7 cellular contexts compared by ENCODE assay signal in the genomic region with DNA sequence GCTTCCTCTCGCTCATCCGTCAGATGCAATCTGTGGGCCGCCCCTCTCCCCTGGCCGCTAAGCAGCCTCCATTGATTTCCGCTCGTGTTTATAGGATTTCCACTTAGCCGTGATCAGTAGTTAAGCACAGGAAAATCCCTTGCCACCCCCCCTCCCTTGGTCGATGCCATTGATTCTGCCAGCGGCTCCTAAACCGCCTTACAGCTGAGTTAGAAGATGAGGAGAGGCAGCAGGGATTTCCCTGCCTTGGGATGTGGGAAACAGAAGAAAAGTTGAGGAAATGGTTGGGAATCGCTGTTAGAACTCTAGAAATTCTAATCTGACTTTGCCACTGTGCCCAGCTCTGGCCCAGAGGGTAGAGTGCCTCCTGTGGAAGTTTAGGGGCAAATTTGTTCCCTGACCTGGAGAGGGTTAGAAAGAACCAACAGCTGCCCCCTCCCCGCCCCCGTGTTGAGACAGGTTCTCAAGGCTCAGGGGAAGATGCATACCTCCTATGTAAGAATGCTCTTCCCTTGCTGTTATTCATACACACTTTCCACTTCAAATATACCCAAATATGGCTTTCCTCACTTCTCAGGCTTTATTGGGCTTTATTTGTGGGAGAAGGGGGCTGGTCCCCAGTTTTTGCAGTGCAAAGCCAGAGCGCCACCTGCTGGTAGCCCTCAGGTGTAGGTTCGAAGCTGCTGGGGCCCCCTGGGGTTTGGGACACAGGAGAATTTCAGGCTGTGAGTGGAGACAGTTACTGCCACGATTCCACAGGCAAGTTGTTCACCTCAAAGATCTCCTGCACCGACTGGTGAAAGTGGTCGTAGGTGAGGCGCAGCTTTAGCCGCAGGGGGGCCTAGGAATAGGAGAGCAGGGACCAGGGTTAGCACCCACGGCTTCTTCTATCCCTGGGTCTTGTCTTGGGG. TPM values are rescaled to one million over a fixed set of nuclear protein-coding genes. Genes with fewer than 3 reads are reported as not detected.
DNase-seq lines count a peak whose midpoint lies in the region; ATAC-seq and TF ChIP-seq lines count a peak whose summit lies in the region.

No MANE protein-coding gene starts in this region.

- no peaks in the 10 kb centered on the region for H3K27me3 ChIP-seq in testis

- WGBS in testis, 2 donors, result 78 to 80% methylated on average over 19 to 21 of the region's 21 CpGs

- no peaks in the 10 kb centered on the region for H3K9me3 ChIP-seq in testis

- peaks cover 15% of the 10 kb centered on the region for H3K4me1 ChIP-seq in testis

- no peak overlapping the region for H3K4me3 Mint-ChIP-seq in natural killer cell treated with Interleukin-12 subunit alpha and Interleukin-12 subunit beta and Interleukin-15 and Interleukin-18, amount 100 ng/mL, for 72 hours

- H3K4me1 Mint-ChIP-seq in natural killer cell treated with Interleukin-12 subunit alpha and Interleukin-12 subunit beta and Interleukin-15 and Interleukin-18, amount 100 ng/mL, for 72 hours (ENCODE audit: low read depth in 2 of 2), result peaks cover 37 to 41% of the 10 kb centered on the region in 2 donors

- no peaks in the 10 kb centered on the region for H3K36me3 ChIP-seq in testis (ENCODE audit: low read depth, missing control alignments)

- TF ChIP-seq POLR2A in testis (IDR thresholded peaks at IDR 0.05), result no peak

- TF ChIP-seq CTCF in GM12875 (IDR thresholded peaks at IDR 0.05; ENCODE audit: borderline replicate concordance, insufficient read depth, low read depth, low read length), result peak; percentile 94
- peak; percentile 59 to 76 (median 71) for TF ChIP-seq CTCF in testis (IDR thresholded peaks at IDR 0.05)

- peak overlapping the region; percentile 75 to 94 for H3K27ac Mint-ChIP-seq in natural killer cell treated with Interleukin-12 subunit alpha and Interleukin-12 subunit beta and Interleukin-15 and Interleukin-18, amount 100 ng/mL, for 72 hours

- no peaks in the 10 kb centered on the region for H3K9me3 Mint-ChIP-seq in natural killer cell treated with Interleukin-12 subunit alpha and Interleukin-12 subunit beta and Interleukin-15 and Interleukin-18, amount 100 ng/mL, for 72 hours

- H3K27ac ChIP-seq in testis, result no peak overlapping the region

- peak; percentile 44 for DNase-seq in NCI-H128 (lab: John Stamatoyannopoulos, UW; ENCODE audit: unreplicated experiment)
- peak; percentile 74 for DNase-seq in activated CD4-positive, alpha-beta T cell treated with anti-CD3 and anti-CD28 coated beads, Interleukin-2, amount 50 U/mL, for 1 hour
- DNase-seq in ecto neural progenitor cell (ENCODE audit: low spot score), result peak; percentile 84
- no peak for DNase-seq in natural killer cell treated with Interleukin-12 subunit alpha and Interleukin-12 subunit beta and Interleukin-15 and Interleukin-18, amount 100 ng/mL, for 72 hours (ENCODE audit: low spot score)
- peak; percentile 63 for DNase-seq in testis

- intact Hi-C loops in testis (cut with DNase I; ENCODE audit: low total_unique reads), result no loop called here

- no peak for ATAC-seq in natural killer cell treated with Interleukin-12 subunit alpha and Interleukin-12 subunit beta and Interleukin-15 and Interleukin-18, amount 100 ng/mL, for 72 hours
- ATAC-seq in GM21576 (IDR thresholded peaks at IDR 0.05; ENCODE audit: unreplicated experiment), result no peak

- H3K27me3 Mint-ChIP-seq in natural killer cell treated with Interleukin-12 subunit alpha and Interleukin-12 subunit beta and Interleukin-15 and Interleukin-18, amount 100 ng/mL, for 72 hours, result no peaks in the 10 kb centered on the region

- peaks cover 12% of the 10 kb centered on the region for H3K36me3 Mint-ChIP-seq in natural killer cell treated with Interleukin-12 subunit alpha and Interleukin-12 subunit beta and Interleukin-15 and Interleukin-18, amount 100 ng/mL, for 72 hours

- no peak overlapping the region for H3K4me3 ChIP-seq in GM12875 (ENCODE audit: low read depth, low read length)
- H3K4me3 ChIP-seq in testis, result no peak overlapping the region

RNA-seq across cellular contexts. Expression of a gene that starts 3.2 kb away (rescaled TPM):
- 10 to 100 TPM; 10.6 to 11.7 TPM for total RNA-seq in natural killer cell treated with Interleukin-12 subunit alpha and Interleukin-12 subunit beta and Interleukin-15 and Interleukin-18, amount 100 ng/mL, for 72 hours
- total RNA-seq in testis, result 10 to 100 TPM; 25.1 to 34.9 TPM
- polyA plus RNA-seq in testis (ENCODE audit: insufficient read depth, low read depth, low replicate concordance), result 60.3 TPM

RNA-seq across cellular contexts. Expression of a gene that starts 7.7 kb away (rescaled TPM):
- total RNA-seq in natural killer cell treated with Interleukin-12 subunit alpha and Interleukin-12 subunit beta and Interleukin-15 and Interleukin-18, amount 100 ng/mL, for 72 hours, result 1 to 10 TPM; 2.8 to 4.9 TPM
- total RNA-seq in testis, result 10 to 100 TPM in 1 of 2 donors, 1 to 10 TPM in 1; 9.2 to 21.2 TPM
- polyA plus RNA-seq in testis (ENCODE audit: insufficient read depth, low read depth, low replicate concordance), result 34.3 TPM

RNA-seq across cellular contexts. Expression of a gene that starts 8.3 kb away (rescaled TPM):
- total RNA-seq in natural killer cell treated with Interleukin-12 subunit alpha and Interleukin-12 subunit beta and Interleukin-15 and Interleukin-18, amount 100 ng/mL, for 72 hours, result 100 to 1,000 TPM; 151 to 229 TPM
- 10 to 100 TPM; 76.9 to 83.4 TPM for total RNA-seq in testis
- polyA plus RNA-seq in testis (ENCODE audit: insufficient read depth, low read depth, low replicate concordance), result 33.6 TPM

RNA-seq across cellular contexts. Expression of a gene that starts 19.3 kb away (rescaled TPM):
- total RNA-seq in natural killer cell treated with Interleukin-12 subunit alpha and Interleukin-12 subunit beta and Interleukin-15 and Interleukin-18, amount 100 ng/mL, for 72 hours, result under 1 TPM in 1 of 2 donors, not detected in 1; 0.07 TPM
- total RNA-seq in testis, result 1 to 10 TPM; 3.6 to 3.9 TPM
- 3.4 TPM for polyA plus RNA-seq in testis (ENCODE audit: insufficient read depth, low read depth, low replicate concordance)
